In genomic region chr3:100269410-100270217, GRCh38 we compare ENCODE assay signal across 11 cellular contexts. TPM values are rescaled to one million over a fixed set of nuclear protein-coding genes. Genes with fewer than 3 reads are reported as not detected.
DNase-seq lines count a peak whose midpoint lies in the region; ATAC-seq and TF ChIP-seq lines count a peak whose summit lies in the region.
"Had no signal": no experiment of that assay in that cellular context is flagged by ENCODE, and none has a peak within 500 bp of the region (broad histone marks: within the 10 kb centered on the region; RNA-seq: fewer than 3 reads in every experiment).

No MANE protein-coding gene starts in this region.

- 0 out of 2 replicates have a peak, but pooled peaks cover 4% of the 10 kb centered on the region for H3K36me3 ChIP-seq in PC-9 (ENCODE audit: low read depth)
- H3K36me3 ChIP-seq in spleen, result no peaks in the 10 kb centered on the region
- H3K36me3 ChIP-seq: neutrophil, thoracic aorta had no signal

- peaks cover 91% of the 10 kb centered on the region for H3K79me2 ChIP-seq in PC-9 (ENCODE audit: low read depth)

- no peaks in the 10 kb centered on the region for H3K36me3 Mint-ChIP-seq in activated naive CD4-positive, alpha-beta T cell treated with anti-CD3 and anti-CD28 coated beads, Interleukin-2, amount 50 U/mL, for 72 hours
- no peaks in the 10 kb centered on the region for H3K36me3 Mint-ChIP-seq in activated naive CD4-positive, alpha-beta T cell treated with anti-CD3 and anti-CD28 coated beads, Interleukin-2, amount 10 ng/mL, durations not matched to agents 7 days and 5 days

- WGBS in spleen, 5 donors, result 79 to 93% (median 81%) methylated on average over 2 of the region's 2 CpGs

- intact Hi-C loops in PC-9 (cut with micrococcal nuclease; ENCODE audit: unreplicated experiment) (no loop called here), spleen (cut with DNase I; ENCODE audit: low total_unique reads) (no loop called here)

- H3K4me1 ChIP-seq in PC-9 (replicated peaks; ENCODE audit: insufficient read depth) (peaks cover 43% of the 10 kb centered on the region), spleen (peaks cover 0 to 76% (median 25%) of the 10 kb centered on the region in 6 donors)

- TSS peak; percentile 67 for BruUV-seq in PC-9 (replicated peaks; lab: Mats Ljungman, UMichigan)

- TF ChIP-seq POLR2A in spleen (IDR thresholded peaks at IDR 0.05), result no peak

- peaks cover 21% of the 10 kb centered on the region for H3F3A ChIP-seq in PC-9 (ENCODE audit: insufficient read depth, low read depth)

- H3K9me3 Mint-ChIP-seq in activated naive CD4-positive, alpha-beta T cell treated with anti-CD3 and anti-CD28 coated beads, Interleukin-2, amount 50 U/mL, for 72 hours, result no peaks in the 10 kb centered on the region
- no peaks in the 10 kb centered on the region for H3K9me3 Mint-ChIP-seq in activated naive CD4-positive, alpha-beta T cell treated with anti-CD3 and anti-CD28 coated beads, Interleukin-2, amount 10 ng/mL, durations not matched to agents 7 days and 5 days
- H3K9me3 Mint-ChIP-seq in stimulated activated naive CD8-positive, alpha-beta T cell treated with anti-CD3 and anti-CD28 coated beads, Interleukin-15, amount 100 ng/mL, for 72 hours, result no peaks in the 10 kb centered on the region

- no peaks in the 10 kb centered on the region for H3K9me3 ChIP-seq in PC-9 (ENCODE audit: insufficient read depth, low read depth)
- no peaks in the 10 kb centered on the region for H3K9me3 ChIP-seq in spleen
- H3K9me3 ChIP-seq: neutrophil, thoracic aorta had no signal

- H3K27me3 ChIP-seq in PC-9 (ENCODE audit: insufficient read depth, low read depth) (no peaks in the 10 kb centered on the region), spleen (replicated peaks in 1 of 7) (no peaks in the 10 kb centered on the region)
- H3K27me3 ChIP-seq: neutrophil had no signal

- peak in 1 of 2 donors; percentile 21 for DNase-seq in activated naive CD4-positive, alpha-beta T cell treated with anti-CD3 and anti-CD28 coated beads, Interleukin-2, amount 50 U/mL, for 72 hours (ENCODE audit: low spot score in 2 of 2)
- no peak for DNase-seq in activated naive CD4-positive, alpha-beta T cell treated with anti-CD3 and anti-CD28 coated beads, Interleukin-2, amount 10 ng/mL, durations not matched to agents 7 days and 5 days
- DNase-seq in PC-9, result peak; percentile 50 to 96
- peak; percentile 95 for DNase-seq in epithelial cell of esophagus (ENCODE audit: low read depth)
- DNase-seq in stimulated activated naive CD8-positive, alpha-beta T cell treated with anti-CD3 and anti-CD28 coated beads, Interleukin-15, amount 100 ng/mL, for 72 hours, result peak; percentile 30 to 60
- DNase-seq in spleen, result no peak
- no peak for DNase-seq in activated CD4-positive, alpha-beta T cell treated with anti-CD3 and anti-CD28 coated beads for 4 hours

- no peak overlapping the region for H2AFZ ChIP-seq in PC-9

- H3K27ac ChIP-seq in PC-9 (peak overlapping the region; percentile 58), spleen (no peak overlapping the region)
- H3K27ac ChIP-seq: neutrophil, thoracic aorta, VCaP had no signal

- no peak overlapping the region for H3K4me3 Mint-ChIP-seq in activated naive CD4-positive, alpha-beta T cell treated with anti-CD3 and anti-CD28 coated beads, Interleukin-2, amount 10 ng/mL, durations not matched to agents 7 days and 5 days
- peak overlapping the region; percentile 13 to 36 for H3K4me3 Mint-ChIP-seq in stimulated activated naive CD8-positive, alpha-beta T cell treated with anti-CD3 and anti-CD28 coated beads, Interleukin-15, amount 100 ng/mL, for 72 hours

- H3K4me1 Mint-ChIP-seq in activated naive CD4-positive, alpha-beta T cell treated with anti-CD3 and anti-CD28 coated beads, Interleukin-2, amount 10 ng/mL, durations not matched to agents 7 days and 5 days, result peaks cover 6% of the 10 kb centered on the region
- H3K4me1 Mint-ChIP-seq in stimulated activated naive CD8-positive, alpha-beta T cell treated with anti-CD3 and anti-CD28 coated beads, Interleukin-15, amount 100 ng/mL, for 72 hours, result peaks cover 41% of the 10 kb centered on the region

- POLR2A ChIA-PET in PC-9 (lab: Charles Lee; ENCODE audit: unreplicated experiment), result interaction anchor here (0.5 to 1.8 kb wide), 13 partner anchors 9 to 1350 kb away, joined by 3 to 19 read pairs (median 4); partner anchors contain the start of gene TBC1D23

- no peak for TF ChIP-seq CTCF in PC-9 (conservative IDR thresholded peaks at IDR 0.05)
- TF ChIP-seq CTCF in epithelial cell of esophagus (IDR thresholded peaks at IDR 0.05; ENCODE audit: insufficient read depth, low read depth, low read length, missing control alignments), result no peak
- no peak for TF ChIP-seq CTCF in spleen (IDR thresholded peaks at IDR 0.05 in 8 of 11, conservative IDR thresholded peaks at IDR 0.05 in 3 of 11)

- peak overlapping the region; percentile 3; the same call in 1 of the 2 replicates for H3K4me3 ChIP-seq in PC-9
- H3K4me3 ChIP-seq in epithelial cell of esophagus (ENCODE audit: low read length), result no peak overlapping the region
- no peak overlapping the region for H3K4me3 ChIP-seq in spleen
- H3K4me3 ChIP-seq: thoracic aorta had no signal

- H3K9me2 ChIP-seq in PC-9 (ENCODE audit: insufficient read depth), result 0 out of 2 replicates have a peak, but pooled peaks cover 4% of the 10 kb centered on the region

- peaks cover 41% of the 10 kb centered on the region for H4K20me1 ChIP-seq in PC-9 (ENCODE audit: insufficient read depth)

- no peaks in the 10 kb centered on the region for H3K27me3 Mint-ChIP-seq in activated naive CD4-positive, alpha-beta T cell treated with anti-CD3 and anti-CD28 coated beads, Interleukin-2, amount 10 ng/mL, durations not matched to agents 7 days and 5 days
- no peaks in the 10 kb centered on the region for H3K27me3 Mint-ChIP-seq in stimulated activated naive CD8-positive, alpha-beta T cell treated with anti-CD3 and anti-CD28 coated beads, Interleukin-15, amount 100 ng/mL, for 72 hours

- peak overlapping the region; percentile 42 for H3K4me2 ChIP-seq in PC-9

- ATAC-seq in activated naive CD4-positive, alpha-beta T cell treated with anti-CD3 and anti-CD28 coated beads, Interleukin-2, amount 50 U/mL, for 72 hours, result peak; percentile 88 to 92
- ATAC-seq in stimulated activated naive CD8-positive, alpha-beta T cell treated with anti-CD3 and anti-CD28 coated beads, Interleukin-15, amount 100 ng/mL, for 72 hours, result peak; percentile 94
- no peak for ATAC-seq in HG03025 (IDR thresholded peaks at IDR 0.05; ENCODE audit: low FRiP score, unreplicated experiment)

- CTCF ChIA-PET in activated naive CD4-positive, alpha-beta T cell treated with anti-CD3 and anti-CD28 coated beads, Interleukin-2, amount 10 ng/mL, durations not matched to agents 7 days and 5 days (lab: Charles Lee), result interaction anchor here (1.2 kb wide), 1 partner anchor 461 kb away, joined by 3 read pairs; no protein-coding TSS in a partner anchor
- CTCF ChIA-PET in PC-9 (lab: Charles Lee), result interaction anchor here (0.7 to 0.8 kb wide), 2 partner anchors 43 to 201 kb away, joined by 3 read pairs; no protein-coding TSS in a partner anchor

- peak overlapping the region; percentile 0 to 56 for H3K27ac Mint-ChIP-seq in activated naive CD4-positive, alpha-beta T cell treated with anti-CD3 and anti-CD28 coated beads, Interleukin-2, amount 50 U/mL, for 72 hours
- H3K27ac Mint-ChIP-seq in activated naive CD4-positive, alpha-beta T cell treated with anti-CD3 and anti-CD28 coated beads, Interleukin-2, amount 10 ng/mL, durations not matched to agents 7 days and 5 days, result no peak overlapping the region
- peak overlapping the region in 1 of 2 donors; percentile 59 for H3K27ac Mint-ChIP-seq in stimulated activated naive CD8-positive, alpha-beta T cell treated with anti-CD3 and anti-CD28 coated beads, Interleukin-15, amount 100 ng/mL, for 72 hours

RNA-seq across cellular contexts. Expression of gene TBC1D23, which starts 8.8 kb away (rescaled TPM):
- 10 to 100 TPM; 16.9 to 21.6 TPM for total RNA-seq in activated naive CD4-positive, alpha-beta T cell treated with anti-CD3 and anti-CD28 coated beads, Interleukin-2, amount 50 U/mL, for 72 hours
- total RNA-seq in PC-9 (2021), result 68.0 and 68.7 TPM in 2 replicates
- total RNA-seq in spleen, result 10 to 100 TPM; 38.3 to 61.4 (median 44.7) TPM
- polyA plus RNA-seq in spleen, result 10 to 100 TPM; 16.1 to 19.4 (median 18.7) TPM

Comparison
In these comparisons a context has a peak if more than half of its experiments do, and no peak if none do; other contexts are left out.
1. DNase-seq: peak in PC-9 (2 of 2), epithelial cell of esophagus (single experiment) and stimulated activated naive CD8-positive, alpha-beta T cell treated with anti-CD3 and anti-CD28 coated beads, Interleukin-15, amount 100 ng/mL, for 72 hours (2 of 2); none in activated naive CD4-positive, alpha-beta T cell treated with anti-CD3 and anti-CD28 coated beads, Interleukin-2, amount 10 ng/mL, durations not matched to agents 7 days and 5 days (single experiment), spleen (single experiment) and activated CD4-positive, alpha-beta T cell treated with anti-CD3 and anti-CD28 coated beads for 4 hours (0 of 2).